Comparison of ENCODE assay signal across 8 cellular contexts in genomic region chr17:44501866-44502265, GRCh38. TPM values are rescaled to one million over a fixed set of nuclear protein-coding genes. Genes with fewer than 3 reads are reported as not detected.
DNase-seq lines count a peak whose midpoint lies in the region; ATAC-seq and TF ChIP-seq lines count a peak whose summit lies in the region.

No MANE protein-coding gene starts in this region.

- H3K27ac Mint-ChIP-seq in activated T-helper 2 cell treated with anti-CD3 and anti-CD28 coated beads, Interferon-gamma antibody, Interleukin-2, Interleukin-4, amounts not matched to agents 10 μg/mL and 5 μg/mL and 100 μg/mL, durations not matched to agents 14 hours and 24 hours and 36 hours = peak overlapping the region; percentile 97

- ATAC-seq in Right ventricle myocardium superior (ENCODE audit: poor library complexity) = no peak
- ATAC-seq in GM18517 (IDR thresholded peaks at IDR 0.05; ENCODE audit: unreplicated experiment) = no peak

- peak overlapping the region; percentile 99 for H3K4me3 Mint-ChIP-seq in activated T-helper 2 cell treated with anti-CD3 and anti-CD28 coated beads, Interferon-gamma antibody, Interleukin-2, Interleukin-4, amounts not matched to agents 10 μg/mL and 5 μg/mL and 100 μg/mL, durations not matched to agents 14 hours and 24 hours and 36 hours (ENCODE audit: low read depth)

- peaks cover 9% of the 10 kb centered on the region for H3K36me3 Mint-ChIP-seq in activated T-helper 2 cell treated with anti-CD3 and anti-CD28 coated beads, Interferon-gamma antibody, Interleukin-2, Interleukin-4, amounts not matched to agents 10 μg/mL and 5 μg/mL and 100 μg/mL, durations not matched to agents 14 hours and 24 hours and 36 hours (ENCODE audit: low read depth)

- no peaks in the 10 kb centered on the region for H3K27me3 Mint-ChIP-seq in activated T-helper 2 cell treated with anti-CD3 and anti-CD28 coated beads, Interferon-gamma antibody, Interleukin-2, Interleukin-4, amounts not matched to agents 10 μg/mL and 5 μg/mL and 100 μg/mL, durations not matched to agents 14 hours and 24 hours and 36 hours (ENCODE audit: low read depth)

- H3K4me3 ChIP-seq in left ventricle myocardium inferior (peak overlapping the region; percentile 84), kidney epithelial cell (ENCODE audit: low read depth, low read length) (peak overlapping the region; percentile 71), tibial artery (peak overlapping the region; percentile 68 to 78)

- H3K27ac ChIP-seq in left ventricle myocardium inferior (replicated peaks) (peak overlapping the region; percentile 87), tibial artery (peak overlapping the region; percentile 84 to 91)

- no peaks in the 10 kb centered on the region for H3K36me3 ChIP-seq in left ventricle myocardium inferior
- H3K36me3 ChIP-seq in kidney epithelial cell (ENCODE audit: control insufficient read depth, insufficient read depth, low read length) = no peaks in the 10 kb centered on the region
- no peaks in the 10 kb centered on the region for H3K36me3 ChIP-seq in tibial artery

- intact Hi-C loops in left ventricle myocardium inferior (cut with micrococcal nuclease) = no loop called here
- intact Hi-C loops in Right ventricle myocardium superior (cut with DNase I) = loop anchor here (10.0 kb wide), 1 partner anchor 97 kb away; no protein-coding TSS in a partner anchor
- intact Hi-C loops in activated T-helper 2 cell treated with anti-CD3 and anti-CD28 coated beads, Interferon-gamma antibody, Interleukin-2, Interleukin-4, amounts not matched to agents 10 μg/mL and 5 μg/mL and 100 μg/mL, durations not matched to agents 14 hours and 24 hours and 36 hours (cut with micrococcal nuclease) = loop anchor here (5.0 kb wide), 1 partner anchor 100 kb away; no protein-coding TSS in a partner anchor
- intact Hi-C loops in tibial artery (cut with DNase I; ENCODE audit: low total_unique reads) = loop anchor here (10.0 kb wide), 1 partner anchor 297 kb away; no protein-coding TSS in a partner anchor

- H3K27me3 ChIP-seq in left ventricle myocardium inferior (ENCODE audit: low read depth) (peaks cover 7% of the 10 kb centered on the region), kidney epithelial cell (ENCODE audit: control insufficient read depth, insufficient read depth, low read length) (no peaks in the 10 kb centered on the region), tibial artery (no peaks in the 10 kb centered on the region)

- H3K4me1 ChIP-seq in left ventricle myocardium inferior = peaks cover 70% of the 10 kb centered on the region
- H3K4me1 ChIP-seq in tibial artery = peaks cover 0 to 60% (median 29%) of the 10 kb centered on the region in 4 donors

- no peaks in the 10 kb centered on the region for H3K9me3 Mint-ChIP-seq in activated T-helper 2 cell treated with anti-CD3 and anti-CD28 coated beads, Interferon-gamma antibody, Interleukin-2, Interleukin-4, amounts not matched to agents 10 μg/mL and 5 μg/mL and 100 μg/mL, durations not matched to agents 14 hours and 24 hours and 36 hours

- H3K4me1 Mint-ChIP-seq in activated T-helper 2 cell treated with anti-CD3 and anti-CD28 coated beads, Interferon-gamma antibody, Interleukin-2, Interleukin-4, amounts not matched to agents 10 μg/mL and 5 μg/mL and 100 μg/mL, durations not matched to agents 14 hours and 24 hours and 36 hours (ENCODE audit: low read depth) = peaks cover 19% of the 10 kb centered on the region

- H3K9me3 ChIP-seq in left ventricle myocardium inferior (replicated peaks) (no peaks in the 10 kb centered on the region), tibial artery (no peaks in the 10 kb centered on the region)

- no peak for DNase-seq in left ventricle myocardium inferior
- no peak for DNase-seq in Right ventricle myocardium superior
- no peak for DNase-seq in activated T-helper 2 cell treated with anti-CD3 and anti-CD28 coated beads, Interferon-gamma antibody, Interleukin-2, Interleukin-4, amounts not matched to agents 10 μg/mL and 5 μg/mL and 100 μg/mL, durations not matched to agents 14 hours and 24 hours and 36 hours (ENCODE audit: low spot score)
- no peak for DNase-seq in kidney epithelial cell (ENCODE audit: low read depth)
- DNase-seq in tibial artery = no peak
- DNase-seq in NCI-H1092 (lab: John Stamatoyannopoulos, UW) = no peak
- no peak for DNase-seq in T-helper 9 cell

- TF ChIP-seq CTCF in left ventricle myocardium inferior (IDR thresholded peaks at IDR 0.05; ENCODE audit: borderline replicate concordance) = no peak
- no peak for TF ChIP-seq CTCF in kidney epithelial cell (IDR thresholded peaks at IDR 0.05; ENCODE audit: insufficient read depth, low read length, poor library complexity, severe bottlenecking)
- TF ChIP-seq CTCF in tibial artery (IDR thresholded peaks at IDR 0.05) = no peak

RNA-seq across cellular contexts. Expression of gene GPATCH8, which starts 1.3 kb away (rescaled TPM):
- 16.6 TPM for total RNA-seq in left ventricle myocardium inferior
- total RNA-seq in Right ventricle myocardium superior = 17.9 TPM
- 44.7 and 49.6 TPM in 2 replicates for total RNA-seq in activated T-helper 2 cell treated with anti-CD3 and anti-CD28 coated beads, Interferon-gamma antibody, Interleukin-2, Interleukin-4, amounts not matched to agents 10 μg/mL and 5 μg/mL and 100 μg/mL, durations not matched to agents 14 hours and 24 hours and 36 hours
- total RNA-seq in kidney epithelial cell = 30.9 and 34.9 TPM in 2 replicates

RNA-seq across cellular contexts. Expression of gene FZD2, which starts 55.4 kb away (rescaled TPM):
- total RNA-seq in left ventricle myocardium inferior (4.0 TPM), Right ventricle myocardium superior (2.6 TPM), kidney epithelial cell (8.1 and 11.2 TPM in 2 replicates)
- total RNA-seq in activated T-helper 2 cell treated with anti-CD3 and anti-CD28 coated beads, Interferon-gamma antibody, Interleukin-2, Interleukin-4, amounts not matched to agents 10 μg/mL and 5 μg/mL and 100 μg/mL, durations not matched to agents 14 hours and 24 hours and 36 hours = 0.53 and 0.57 TPM in 2 replicates
